Comparison of ENCODE assay signal across 13 cellular contexts in genomic region chr16:68778551-68779231, GRCh38. TPM values are rescaled to one million over a fixed set of nuclear protein-coding genes. Genes with fewer than 3 reads are reported as not detected.
DNase-seq lines count a peak whose midpoint lies in the region; ATAC-seq, FAIRE-seq and TF ChIP-seq lines count a peak whose summit lies in the region.
"Had no signal": no experiment of that assay in that cellular context is flagged by ENCODE, and none has a peak within 500 bp of the region (broad histone marks: within the 10 kb centered on the region; RNA-seq: fewer than 3 reads in every experiment).

No MANE protein-coding gene starts in this region.

- no peak for TF ChIP-seq POLR2A in A549 (IDR thresholded peaks at IDR 0.05; ENCODE audit: low read length)

- H3K9me3 ChIP-seq in A549 (no peaks in the 10 kb centered on the region), mammary epithelial cell (replicated peaks; ENCODE audit: insufficient read depth, low read length) (no peaks in the 10 kb centered on the region), lower lobe of right lung (no peaks in the 10 kb centered on the region)
- no peaks in the 10 kb centered on the region for H3K9me3 ChIP-seq in CD4-positive, alpha-beta memory T cell (ENCODE audit: control insufficient read depth in 1 of 2, low read length in 2 of 2)

- H3K27ac Mint-ChIP-seq in CD4-positive, alpha-beta memory T cell, result no peak overlapping the region

- H3K4me3 Mint-ChIP-seq in CD4-positive, alpha-beta memory T cell, result peak overlapping the region in 1 of 8 donors; percentile 21

- 85% methylated on average over 6 of the region's 6 CpGs for WGBS in A549 (ENCODE audit: missing lambda C conversion rate)
- WGBS in mammary epithelial cell (ENCODE audit: low coverage, missing lambda C conversion rate), result 26% methylated on average over 6 of the region's 6 CpGs

- no peak for FAIRE-seq in A549 (lab: Jason Lieb, UNC)
- FAIRE-seq: colon had no signal

- in situ Hi-C loops in mammary epithelial cell (cut with MboI; ENCODE audit: low sequenced_read_pairs in 2 of 2) (no loop called here), GM13976 (cut with MboI; ENCODE audit: low sequenced_read_pairs, unreplicated experiment) (no loop called here)

- POLR2A ChIA-PET in A549 (lab: Yijun Ruan, JAX), result no interaction called here
- POLR2A ChIA-PET in CD4-positive, alpha-beta memory T cell (lab: Charles Lee; ENCODE audit: partially characterized antibody), result no interaction called here

- no peak overlapping the region for H3K9ac ChIP-seq in mammary epithelial cell (ENCODE audit: insufficient read depth, low read length)

- intact Hi-C loops in mammary epithelial cell (cut with micrococcal nuclease), result no loop called here
- intact Hi-C loops in lower lobe of right lung (cut with DNase I), result no loop called here
- intact Hi-C loops in CD4-positive, alpha-beta memory T cell (cut with micrococcal nuclease), result no loop called here

- no peak overlapping the region for H2AFZ ChIP-seq in mammary epithelial cell (ENCODE audit: low read depth, low read length)

- 0 out of 3 replicates have a peak, but pooled peaks cover 9% of the 10 kb centered on the region for H3K4me1 ChIP-seq in A549
- H3K4me1 ChIP-seq in mammary epithelial cell (ENCODE audit: insufficient read depth, low read length), result peaks cover 27% of the 10 kb centered on the region
- H3K4me1 ChIP-seq in lower lobe of right lung, result peaks cover 40% of the 10 kb centered on the region
- no peaks in the 10 kb centered on the region for H3K4me1 ChIP-seq in CD4-positive, alpha-beta memory T cell (ENCODE audit: insufficient read depth, low read length)

- H3K4me3 ChIP-seq in A549 (no peak overlapping the region), mammary epithelial cell (replicated peaks in 1 of 3; ENCODE audit: insufficient read depth in 1 of 3, low read depth in 2 of 3, low read length in 3 of 3) (no peak overlapping the region), lower lobe of right lung (no peak overlapping the region)
- H3K4me3 ChIP-seq in CD4-positive, alpha-beta memory T cell (ENCODE audit: low read length in 2 of 2), result no peak overlapping the region

- no peaks in the 10 kb centered on the region for H4K20me1 ChIP-seq in mammary epithelial cell (ENCODE audit: insufficient read depth, low read length)

- H3K4me2 ChIP-seq in A549 (no peak overlapping the region), mammary epithelial cell (ENCODE audit: insufficient read depth, low read depth, low read length) (peak overlapping the region; percentile 48)

- no peak for TF ChIP-seq EP300 in A549 (IDR thresholded peaks at IDR 0.05)

- H3K4me1 Mint-ChIP-seq in CD4-positive, alpha-beta memory T cell, result peaks cover 6 to 9% (median 7%) of the 10 kb centered on the region in 4 donors

- H3K9me3 Mint-ChIP-seq in CD4-positive, alpha-beta memory T cell, result no peaks in the 10 kb centered on the region

- DNase-seq in A549 (ENCODE audit: low read depth in 1 of 2, low spot score in 1 of 2) (no peak), NCI-H2081 (lab: John Stamatoyannopoulos, UW) (peak; percentile 84 to 95), mammary epithelial cell (peak; percentile 74), lower lobe of right lung (no peak), GM13976 (ENCODE audit: low spot score) (no peak)
- DNase-seq in CD4-positive, alpha-beta memory T cell, result no peak
- DNase-seq: activated CD8-positive, alpha-beta memory T cell treated with anti-CD3 and anti-CD28 coated beads, Interleukin-2, amount 50 U/mL, for 48 hours; left ventricle myocardium superior; stimulated activated CD4-positive, alpha-beta T cell treated with anti-CD3 and anti-CD28 coated beads, Interleukin-4, amount 100 ng/mL, for 24 hours had no signal

- ATAC-seq in A549 (no peak), lower lobe of right lung (peak; percentile 56 to 87), HG03378 (IDR thresholded peaks at IDR 0.05; ENCODE audit: unreplicated experiment) (no peak), HG03097 (IDR thresholded peaks at IDR 0.05; ENCODE audit: low FRiP score, unreplicated experiment) (no peak)
- ATAC-seq: left ventricle myocardium superior had no signal

- H3K36me3 ChIP-seq in mammary epithelial cell (ENCODE audit: insufficient read depth, low read length) (peaks cover 2% of the 10 kb centered on the region), lower lobe of right lung (no peaks in the 10 kb centered on the region)
- H3K36me3 ChIP-seq in CD4-positive, alpha-beta memory T cell (ENCODE audit: insufficient read depth, low read length), result no peaks in the 10 kb centered on the region

- peaks cover 76% of the 10 kb centered on the region for H3K79me2 ChIP-seq in mammary epithelial cell (ENCODE audit: insufficient read depth, low read length)

- H3K36me3 Mint-ChIP-seq in CD4-positive, alpha-beta memory T cell, result no peaks in the 10 kb centered on the region

- H3K27me3 ChIP-seq in mammary epithelial cell (ENCODE audit: insufficient read depth, low read length) (no peaks in the 10 kb centered on the region), lower lobe of right lung (ENCODE audit: low read depth) (no peaks in the 10 kb centered on the region)
- H3K27me3 ChIP-seq in CD4-positive, alpha-beta memory T cell (ENCODE audit: insufficient read depth, low read length), result no peaks in the 10 kb centered on the region

- CTCF ChIA-PET in A549 (lab: Yijun Ruan, JAX), result interaction anchor here (1.7 to 3.6 kb wide), 2 partner anchors 9 to 21 kb away, joined by 8 to 13 read pairs; no protein-coding TSS in a partner anchor
- CTCF ChIA-PET in mammary epithelial cell (lab: Charles Lee; ENCODE audit: low non-redundant PET), result no interaction called here
- CTCF ChIA-PET in CD4-positive, alpha-beta memory T cell (lab: Charles Lee; ENCODE audit: partially characterized antibody), result no interaction called here

- H3K27ac ChIP-seq in A549 (0 out of 6 replicates have a peak overlapping the region, but pooled peaks of 1 of the 2 experiments have one; percentile 8), mammary epithelial cell (ENCODE audit: insufficient read depth, low read depth, low read length) (peak overlapping the region; percentile 47), lower lobe of right lung (peak overlapping the region; percentile 36)
- H3K27ac ChIP-seq in CD4-positive, alpha-beta memory T cell (ENCODE audit: low read depth, low read length), result no peak overlapping the region

- peaks cover 2 to 3% of the 10 kb centered on the region in 2 donors for H3K27me3 Mint-ChIP-seq in CD4-positive, alpha-beta memory T cell

- TF ChIP-seq RAD21 in A549 (conservative IDR thresholded peaks at IDR 0.05 in 1 of 2, IDR thresholded peaks at IDR 0.05 in 1 of 2), result no peak

- BruUV-seq in mammary epithelial cell (replicated peaks; lab: Mats Ljungman, UMichigan), result no TSS peak

- no peak for TF ChIP-seq CTCF in A549 (IDR thresholded peaks at IDR 0.05)
- peak in 1 of 2 donors; percentile 3 for TF ChIP-seq CTCF in mammary epithelial cell (conservative IDR thresholded peaks at IDR 0.05 in 1 of 2, IDR thresholded peaks at IDR 0.05 in 1 of 2; ENCODE audit: extremely low read depth in 1 of 2, insufficient read depth in 1 of 2, low read depth in 1 of 2, low read length in 2 of 2)
- no peak for TF ChIP-seq CTCF in lower lobe of right lung (IDR thresholded peaks at IDR 0.05)
- TF ChIP-seq CTCF in GM13976 (IDR thresholded peaks at IDR 0.05; ENCODE audit: borderline replicate concordance, control extremely low read depth, extremely low read depth, insufficient read depth, missing control alignments), result no peak

- dilution Hi-C loops in mammary epithelial cell (cut with HindIII; ENCODE audit: low sequenced_read_pairs), result no loop called here

TF ChIP-seq in A549, 52 proteins besides CTCF, POLR2A, EP300 and RAD21:
- TF ChIP-seq EHF (CRISPR knock-in tag; IDR thresholded peaks at IDR 0.05), result no peak
- no peak for TF ChIP-seq FOXS1 (CRISPR knock-in tag; IDR thresholded peaks at IDR 0.05)
- TF ChIP-seq MAFK (IDR thresholded peaks at IDR 0.05; ENCODE audit: partially characterized antibody), result peak; percentile 65
- no peak for TF ChIP-seq CHD2 (IDR thresholded peaks at IDR 0.05; ENCODE audit: low read length, partially characterized antibody)

RNA-seq across cellular contexts. Expression of gene CDH1, which starts 41.6 kb away (rescaled TPM):
- polyA plus RNA-seq in A549 (2011; rRNA removed) (24.5 and 33.0 TPM in 2 replicates), A549 (2017; fragmentation: RNase III; extraction: RNeasy Plus Mini Kit Qiagen cat#74134 plus additional on column Dnase treatment) (5.9 to 7.2 TPM (median 6.0 TPM) in 3 replicates), mammary epithelial cell (206 TPM)
- 2.4 and 3.8 TPM in 2 replicates for polyA plus RNA-seq in A549 (2012; cell fraction: cytosol; rRNA removed)
- polyA plus RNA-seq in A549 (2012; cell fraction: nucleus; rRNA removed), result 5.0 and 7.5 TPM in 2 replicates
- polyA minus RNA-seq in A549 (2011; rRNA and poly(A)+ RNA removed), result 47.7 and 53.3 TPM in 2 replicates
- total RNA-seq in mammary epithelial cell (100 to 1,000 TPM; 355 to 369 TPM), lower lobe of right lung (127 TPM)
- 520 TPM for polyA minus RNA-seq in mammary epithelial cell
- under 1 TPM; 0.20 to 0.55 TPM for total RNA-seq in CD4-positive, alpha-beta memory T cell
- under 1 TPM in 1 of 2 donors, not detected in 1; 0.17 TPM for polyA plus RNA-seq in CD4-positive, alpha-beta memory T cell
- total RNA-seq: HT1080, left ventricle myocardium superior had no signal

Comparison
In these comparisons a context has a peak if more than half of its experiments do, and no peak if none do; other contexts are left out.
1. ATAC-seq: peak in lower lobe of right lung (2 of 2); none in A549 (0 of 2), HG03378 (single experiment) and HG03097 (single experiment).
2. DNase-seq: peak in NCI-H2081 (2 of 2) and mammary epithelial cell (single experiment); none in A549 (0 of 2), lower lobe of right lung (single experiment), GM13976 (single experiment) and CD4-positive, alpha-beta memory T cell (0 of 5).
3. RNA of gene CDH1, which starts 41.6 kb away (total RNA-seq): 355 to 369 TPM in mammary epithelial cell and 127 TPM in lower lobe of right lung (single experiment); 0.20 to 0.55 TPM in CD4-positive, alpha-beta memory T cell; every median in the first group is over 10 times any median in the second.